19 cellular contexts compared by ENCODE assay signal in genomic region chr10:124652200-124652599, GRCh38.
DNase-seq lines count a peak whose midpoint lies in the region; ATAC-seq and TF ChIP-seq lines count a peak whose summit lies in the region.
"Had no signal": no experiment of that assay in that cellular context is flagged by ENCODE, and none has a peak within 500 bp of the region (broad histone marks: within the 10 kb centered on the region; RNA-seq: fewer than 3 reads in every experiment).

No MANE protein-coding gene starts in this region.

- H3K9me3 ChIP-seq in thyroid gland = no peaks in the 10 kb centered on the region
- H3K9me3 ChIP-seq: A549, HAP-1 had no signal

- peak overlapping the region; percentile 39 to 77 for H3K4me3 Mint-ChIP-seq in activated T-cell treated with anti-CD3 and anti-CD28 coated beads, Interleukin-2, amount 50 U/mL, for 72 hours
- H3K4me3 Mint-ChIP-seq in activated CD4-positive, alpha-beta memory T cell treated with anti-CD3 and anti-CD28 coated beads for 36 hours = no peak overlapping the region
- H3K4me3 Mint-ChIP-seq in naive B cell = peak overlapping the region; percentile 15 to 85 (median 71)
- H3K4me3 Mint-ChIP-seq: activated T-helper 1 cell treated with anti-CD3 and anti-CD28 coated beads, Interleukin-12 subunit alpha, Interleukin-12 subunit beta, Interleukin-2, Interleukin-4 antibody, amounts not matched to agents 30 ng/mL and 10 ng/mL and 1 ng/mL, durations not matched to agents 14 hours and 24 hours and 36 hours; type B pancreatic cell had no signal

- H3K36me3 ChIP-seq in thyroid gland = no peaks in the 10 kb centered on the region
- H3K36me3 ChIP-seq: HAP-1 had no signal

- peaks cover 62 to 78% of the 10 kb centered on the region in 2 donors for H3K4me1 ChIP-seq in thyroid gland
- H3K4me1 ChIP-seq: HAP-1 had no signal

- peak overlapping the region; percentile 76 to 92 (median 77) for H3K27ac ChIP-seq in thyroid gland
- H3K27ac ChIP-seq: A549 had no signal

- DNase-seq in activated T-cell treated with anti-CD3 and anti-CD28 coated beads, Interleukin-2, amount 50 U/mL, for 72 hours = no peak
- no peak for DNase-seq in activated T-cell treated with anti-CD3 and anti-CD28 coated beads, Interleukin-2, amount 50 U/mL, for 48 hours
- DNase-seq in activated CD4-positive, alpha-beta memory T cell treated with anti-CD3 and anti-CD28 coated beads for 36 hours = no peak
- DNase-seq in naive B cell (no peak), thyroid gland (no peak), germinal center (ENCODE audit: low spot score) (no peak)
- DNase-seq: central memory CD4-positive, alpha-beta T cell; hippocampal formation; KBM-7; NCI-H524 treated with DMSO at 0.1 percent for 48 hours; OCI-M1; small intestine; T1000 had no signal

- no peak overlapping the region for H3K4me3 ChIP-seq in thyroid gland (replicated peaks in 1 of 3)
- H3K4me3 ChIP-seq: A549, HAP-1 had no signal

- CTCF ChIA-PET in activated CD4-positive, alpha-beta memory T cell treated with anti-CD3 and anti-CD28 coated beads for 36 hours (lab: Charles Lee) = no interaction called here

- intact Hi-C loops in activated CD4-positive, alpha-beta memory T cell treated with anti-CD3 and anti-CD28 coated beads for 36 hours (cut with micrococcal nuclease) = no loop called here
- intact Hi-C loops in thyroid gland (cut with DNase I) = no loop called here

- no peak for TF ChIP-seq CTCF in thyroid gland (IDR thresholded peaks at IDR 0.05)

- peaks cover 74% of the 10 kb centered on the region for H3K4me1 Mint-ChIP-seq in activated T-cell treated with anti-CD3 and anti-CD28 coated beads, Interleukin-2, amount 50 U/mL, for 72 hours (ENCODE audit: low read depth)
- H3K4me1 Mint-ChIP-seq in activated CD4-positive, alpha-beta memory T cell treated with anti-CD3 and anti-CD28 coated beads for 36 hours (ENCODE audit: low read depth) = peaks cover 88% of the 10 kb centered on the region
- H3K4me1 Mint-ChIP-seq in naive B cell = peaks cover 78 to 95% (median 87%) of the 10 kb centered on the region in 3 donors

- H3K36me3 Mint-ChIP-seq in activated T-cell treated with anti-CD3 and anti-CD28 coated beads, Interleukin-2, amount 50 U/mL, for 72 hours (ENCODE audit: insufficient read depth in 2 of 2) = peaks cover 2% of the 10 kb centered on the region in 2 donors
- H3K36me3 Mint-ChIP-seq in activated CD4-positive, alpha-beta memory T cell treated with anti-CD3 and anti-CD28 coated beads for 36 hours = peaks cover 2% of the 10 kb centered on the region
- peaks cover 0 to 9% of the 10 kb centered on the region in 2 donors for H3K36me3 Mint-ChIP-seq in naive B cell

- no peaks in the 10 kb centered on the region for H3K27me3 Mint-ChIP-seq in activated T-cell treated with anti-CD3 and anti-CD28 coated beads, Interleukin-2, amount 50 U/mL, for 72 hours (ENCODE audit: low read depth)
- no peaks in the 10 kb centered on the region for H3K27me3 Mint-ChIP-seq in activated CD4-positive, alpha-beta memory T cell treated with anti-CD3 and anti-CD28 coated beads for 36 hours
- no peaks in the 10 kb centered on the region for H3K27me3 Mint-ChIP-seq in naive B cell
- H3K27me3 Mint-ChIP-seq: type B pancreatic cell had no signal

- POLR2A ChIA-PET in activated CD4-positive, alpha-beta memory T cell treated with anti-CD3 and anti-CD28 coated beads for 36 hours (lab: Charles Lee) = no interaction called here

- WGBS in thyroid gland, 2 donors = 85 to 100% methylated on average over 3 to 5 of the region's 5 CpGs

- no peak overlapping the region for H3K27ac Mint-ChIP-seq in activated T-cell treated with anti-CD3 and anti-CD28 coated beads, Interleukin-2, amount 50 U/mL, for 72 hours
- H3K27ac Mint-ChIP-seq in activated CD4-positive, alpha-beta memory T cell treated with anti-CD3 and anti-CD28 coated beads for 36 hours = peak overlapping the region; percentile 76
- peak overlapping the region; percentile 93 to 97 (median 94) for H3K27ac Mint-ChIP-seq in naive B cell
- H3K27ac Mint-ChIP-seq: activated T-helper 1 cell treated with anti-CD3 and anti-CD28 coated beads, Interleukin-12 subunit alpha, Interleukin-12 subunit beta, Interleukin-2, Interleukin-4 antibody, amounts not matched to agents 30 ng/mL and 10 ng/mL and 1 ng/mL, durations not matched to agents 14 hours and 24 hours and 36 hours; type B pancreatic cell had no signal

- no peak for TF ChIP-seq POLR2A in thyroid gland (IDR thresholded peaks at IDR 0.05)

- H3K27me3 ChIP-seq in thyroid gland = no peaks in the 10 kb centered on the region

- no peak for ATAC-seq in activated T-cell treated with anti-CD3 and anti-CD28 coated beads, Interleukin-2, amount 50 U/mL, for 72 hours (replicated peaks in 1 of 2)
- ATAC-seq in naive B cell (ENCODE audit: low read depth in 2 of 2) (no peak), SK-N-SH treated with all-trans-retinoic acid at 6 μM for 48 hours (no peak), HG03039 (IDR thresholded peaks at IDR 0.05; ENCODE audit: unreplicated experiment) (no peak)
- ATAC-seq: A549 had no signal

- H3K9me3 Mint-ChIP-seq in activated T-cell treated with anti-CD3 and anti-CD28 coated beads, Interleukin-2, amount 50 U/mL, for 72 hours = no peaks in the 10 kb centered on the region
- no peaks in the 10 kb centered on the region for H3K9me3 Mint-ChIP-seq in activated CD4-positive, alpha-beta memory T cell treated with anti-CD3 and anti-CD28 coated beads for 36 hours
- peaks cover 0 to 2% (median 0%) of the 10 kb centered on the region in 7 donors for H3K9me3 Mint-ChIP-seq in naive B cell
- H3K9me3 Mint-ChIP-seq: activated T-helper 1 cell treated with anti-CD3 and anti-CD28 coated beads, Interleukin-12 subunit alpha, Interleukin-12 subunit beta, Interleukin-2, Interleukin-4 antibody, amounts not matched to agents 30 ng/mL and 10 ng/mL and 1 ng/mL, durations not matched to agents 14 hours and 24 hours and 36 hours; type B pancreatic cell had no signal

TF ChIP-seq in SK-N-SH treated with all-trans-retinoic acid at 6 μM for 48 hours, 23 proteins besides CTCF, POLR2A, EP300 and RAD21:
- no peak for TF ChIP-seq PATZ1 (CRISPR knock-in tag; IDR thresholded peaks at IDR 0.05; ENCODE audit: borderline replicate concordance)
- TF ChIP-seq SNAI2 (CRISPR knock-in tag; IDR thresholded peaks at IDR 0.05) = no peak
- no peak for TF ChIP-seq ZFP30 (CRISPR knock-in tag; IDR thresholded peaks at IDR 0.05)
- no peak for TF ChIP-seq ESRRG (CRISPR knock-in tag; IDR thresholded peaks at IDR 0.05)
- no peak for TF ChIP-seq ZNF70 (CRISPR knock-in tag; IDR thresholded peaks at IDR 0.05)
TF ChIP-seq in SK-N-SH treated with all-trans-retinoic acid at 6 μM for 48 hours: peak in this region for 0.
